24 cellular contexts compared by ENCODE assay signal in genomic region chr7:31724696-31725095, GRCh38. TPM values are rescaled to one million over a fixed set of nuclear protein-coding genes. Genes with fewer than 3 reads are reported as not detected.
DNase-seq lines count a peak whose midpoint lies in the region; ATAC-seq and TF ChIP-seq lines count a peak whose summit lies in the region.
"Had no signal": no experiment of that assay in that cellular context is flagged by ENCODE, and none has a peak within 500 bp of the region (broad histone marks: within the 10 kb centered on the region; RNA-seq: fewer than 3 reads in every experiment).

No MANE protein-coding gene starts in this region.

- BruUV-seq in MCF 10A (replicated peaks; lab: Mats Ljungman, UMichigan), result no TSS peak

- ATAC-seq in RWPE2 (ENCODE audit: low read depth) (peak; percentile 89), HG02852 (IDR thresholded peaks at IDR 0.05; ENCODE audit: unreplicated experiment) (no peak), HG03442 (IDR thresholded peaks at IDR 0.05; ENCODE audit: unreplicated experiment) (no peak)
- ATAC-seq: GM12878, GM23338 had no signal

- H3K27ac ChIP-seq in breast epithelium, result no peak overlapping the region
- H3K27ac ChIP-seq in RWPE2 (ENCODE audit: poor library complexity, severe bottlenecking), result no peak overlapping the region
- H3K27ac ChIP-seq: 22Rv1, C4-2B, KMS-11 had no signal

- H3K9me3 Mint-ChIP-seq in MCF 10A (ENCODE audit: unreplicated experiment), result no peaks in the 10 kb centered on the region
- no peaks in the 10 kb centered on the region for H3K9me3 Mint-ChIP-seq in T-helper 2 cell treated with Interferon-gamma antibody and Interleukin-4, amounts not matched to agents 5 μg/mL and 100 μg/mL, for 36 hours
- H3K9me3 Mint-ChIP-seq: GM23338 had no signal

- H3K9me3 ChIP-seq in breast epithelium, result no peaks in the 10 kb centered on the region
- H3K9me3 ChIP-seq in RWPE2 (ENCODE audit: severe bottlenecking), result no peaks in the 10 kb centered on the region
- H3K9me3 ChIP-seq: SK-N-SH had no signal

- DNase-seq in MCF 10A (ENCODE audit: unreplicated experiment) (peak; percentile 35), breast epithelium (ENCODE audit: low spot score in 2 of 2) (no peak), RWPE2 (ENCODE audit: low spot score) (no peak), epithelial cell of esophagus (ENCODE audit: low read depth) (peak; percentile 53)
- DNase-seq in activated CD8-positive, alpha-beta memory T cell treated with anti-CD3 and anti-CD28 coated beads, Interleukin-2, amount 50 U/mL, for 4 hours, result no peak
- DNase-seq in T-helper 2 cell treated with Interferon-gamma antibody and Interleukin-4, amounts not matched to agents 5 μg/mL and 100 μg/mL, for 36 hours (ENCODE audit: low spot score), result no peak
- DNase-seq: CD8-positive, alpha-beta memory T cell; HCEC 1CT; MV-4-11; NCI-H1105 treated with DMSO at 0.1 percent for 48 hours; NCI-H1694; NCI-H2081 treated with DMSO at 0.1 percent for 48 hours; NCI-H2171 treated with DMSO at 0.1 percent for 48 hours; NCI-H526; RPMI8226; SIG-M5; SK-N-SH had no signal

- CTCF ChIA-PET in MCF 10A (lab: Yijun Ruan, JAX), result interaction anchor here (1.5 to 1.7 kb wide), 2 partner anchors 10 to 19 kb away, joined by 4 read pairs; no protein-coding TSS in a partner anchor

- no peak for TF ChIP-seq POLR2A in breast epithelium (IDR thresholded peaks at IDR 0.05)

- H3K36me3 Mint-ChIP-seq in MCF 10A (ENCODE audit: insufficient read depth, unreplicated experiment), result no peaks in the 10 kb centered on the region
- H3K36me3 Mint-ChIP-seq in T-helper 2 cell treated with Interferon-gamma antibody and Interleukin-4, amounts not matched to agents 5 μg/mL and 100 μg/mL, for 36 hours (ENCODE audit: low read depth), result no peaks in the 10 kb centered on the region
- H3K36me3 Mint-ChIP-seq: CD8-positive, alpha-beta memory T cell had no signal

- intact Hi-C loops in MCF 10A (cut with micrococcal nuclease), result no loop called here
- intact Hi-C loops in breast epithelium (cut with DNase I; ENCODE audit: low total_unique reads), result no loop called here

- H3K4me3 ChIP-seq in breast epithelium, result no peak overlapping the region
- no peak overlapping the region for H3K4me3 ChIP-seq in RWPE2 (ENCODE audit: severe bottlenecking)
- no peak overlapping the region for H3K4me3 ChIP-seq in epithelial cell of esophagus (ENCODE audit: low read length)
- H3K4me3 ChIP-seq: GM12878, GM23338 had no signal

- H3K27me3 ChIP-seq in breast epithelium, result no peaks in the 10 kb centered on the region
- H3K27me3 ChIP-seq in RWPE2 (ENCODE audit: insufficient read depth, poor library complexity, severe bottlenecking), result no peaks in the 10 kb centered on the region

- H3K36me3 ChIP-seq in breast epithelium (no peaks in the 10 kb centered on the region), RWPE2 (ENCODE audit: low read depth) (no peaks in the 10 kb centered on the region)

- H3K27me3 Mint-ChIP-seq in MCF 10A (ENCODE audit: insufficient read depth, unreplicated experiment), result no peaks in the 10 kb centered on the region
- no peaks in the 10 kb centered on the region for H3K27me3 Mint-ChIP-seq in T-helper 2 cell treated with Interferon-gamma antibody and Interleukin-4, amounts not matched to agents 5 μg/mL and 100 μg/mL, for 36 hours (ENCODE audit: low read depth)
- H3K27me3 Mint-ChIP-seq: CD8-positive, alpha-beta memory T cell had no signal

- H3K4me1 Mint-ChIP-seq in MCF 10A (ENCODE audit: insufficient read depth, unreplicated experiment), result no peaks in the 10 kb centered on the region
- H3K4me1 Mint-ChIP-seq in T-helper 2 cell treated with Interferon-gamma antibody and Interleukin-4, amounts not matched to agents 5 μg/mL and 100 μg/mL, for 36 hours (ENCODE audit: low read depth), result no peaks in the 10 kb centered on the region
- H3K4me1 Mint-ChIP-seq: CD8-positive, alpha-beta memory T cell had no signal

- H3K4me1 ChIP-seq in breast epithelium (no peaks in the 10 kb centered on the region), RWPE2 (ENCODE audit: insufficient read depth, poor library complexity, severe bottlenecking) (peaks cover 5% of the 10 kb centered on the region)

- no peak overlapping the region for H3K4me3 Mint-ChIP-seq in MCF 10A (ENCODE audit: unreplicated experiment)
- H3K4me3 Mint-ChIP-seq in T-helper 2 cell treated with Interferon-gamma antibody and Interleukin-4, amounts not matched to agents 5 μg/mL and 100 μg/mL, for 36 hours, result no peak overlapping the region
- H3K4me3 Mint-ChIP-seq: CD8-positive, alpha-beta memory T cell; GM23338 had no signal

- no peak overlapping the region for H3K27ac Mint-ChIP-seq in MCF 10A (ENCODE audit: low read depth, unreplicated experiment)
- no peak overlapping the region for H3K27ac Mint-ChIP-seq in T-helper 2 cell treated with Interferon-gamma antibody and Interleukin-4, amounts not matched to agents 5 μg/mL and 100 μg/mL, for 36 hours
- H3K27ac Mint-ChIP-seq: CD8-positive, alpha-beta memory T cell; GM23338 had no signal

- POLR2A ChIA-PET in MCF 10A (lab: Yijun Ruan, JAX), result interaction anchor here (0.6 kb wide), 1 partner anchor 348 kb away, joined by 4 read pairs; no protein-coding TSS in a partner anchor

- TF ChIP-seq CTCF in MCF 10A (IDR thresholded peaks at IDR 0.05; ENCODE audit: unreplicated experiment), result no peak
- TF ChIP-seq CTCF in breast epithelium (IDR thresholded peaks at IDR 0.05), result no peak
- TF ChIP-seq CTCF in RWPE2 (IDR thresholded peaks at IDR 0.05; ENCODE audit: poor library complexity, severe bottlenecking), result no peak
- TF ChIP-seq CTCF in epithelial cell of esophagus (IDR thresholded peaks at IDR 0.05; ENCODE audit: insufficient read depth, low read depth, low read length, missing control alignments), result no peak

RNA-seq across cellular contexts. Expression of gene PPP1R17, which starts 37.7 kb away (rescaled TPM):
- not detected in 2 replicates for total RNA-seq in MCF 10A (2022)
- total RNA-seq in breast epithelium, result not detected
- total RNA-seq: CD8-positive, alpha-beta memory T cell; GM12878 had no signal

Comparison
In these comparisons a context has a peak if more than half of its experiments do, and no peak if none do; other contexts are left out.
1. DNase-seq: peak in MCF 10A (single experiment) and epithelial cell of esophagus (single experiment); none in breast epithelium (0 of 2), RWPE2 (single experiment), activated CD8-positive, alpha-beta memory T cell treated with anti-CD3 and anti-CD28 coated beads, Interleukin-2, amount 50 U/mL, for 4 hours (single experiment) and T-helper 2 cell treated with Interferon-gamma antibody and Interleukin-4, amounts not matched to agents 5 μg/mL and 100 μg/mL, for 36 hours (single experiment).